ENCODE assay signal across 8 cellular contexts in genomic region chr3:12967751-12968209, GRCh38.
DNase-seq lines count a peak whose midpoint lies in the region; ATAC-seq and TF ChIP-seq lines count a peak whose summit lies in the region.

No MANE protein-coding gene starts in this region.

- no peak overlapping the region for H3K9ac ChIP-seq in muscle layer of colon (ENCODE audit: low read length)

- H3K27me3 ChIP-seq in muscle layer of colon (ENCODE audit: control insufficient read depth in 1 of 2, insufficient read depth in 2 of 2, low read length in 2 of 2), result no peaks in the 10 kb centered on the region

- H3K36me3 ChIP-seq in muscle layer of colon (ENCODE audit: insufficient read depth, low read length), result no peaks in the 10 kb centered on the region

- DNase-seq in OCI-M2 (lab: John Stamatoyannopoulos, UW; ENCODE audit: unreplicated experiment) (peak; percentile 26), activated T-cell treated with anti-CD3 and anti-CD28 coated beads for 48 hours (ENCODE audit: low read depth) (peak; percentile 86), epithelial cell of proximal tubule (ENCODE audit: low read depth) (no peak), DMS153 treated with DMSO at 0.1 percent for 48 hours (lab: John Stamatoyannopoulos, UW; ENCODE audit: unreplicated experiment) (no peak)
- DNase-seq in stimulated activated CD8-positive, alpha-beta memory T cell treated with anti-CD3 and anti-CD28 coated beads, Interleukin-4, amount 100 ng/mL, for 1 hour (ENCODE audit: low read depth in 2 of 2, low spot score in 1 of 2), result peak; percentile 66 to 81

- no peak overlapping the region for H3K27ac ChIP-seq in muscle layer of colon (ENCODE audit: low read depth, low read length)

- peak overlapping the region; percentile 52 for H3K4me3 ChIP-seq in epithelial cell of proximal tubule (ENCODE audit: low read depth, low read length)
- H3K4me3 ChIP-seq in muscle layer of colon (ENCODE audit: low read depth in 1 of 2, low read length in 2 of 2), result peak overlapping the region; percentile 12 to 65

- peaks cover 54% of the 10 kb centered on the region for H3K4me1 ChIP-seq in muscle layer of colon (ENCODE audit: insufficient read depth, low read length)

- TF ChIP-seq CTCF in epithelial cell of proximal tubule (conservative IDR thresholded peaks at IDR 0.05; ENCODE audit: low read depth, low read length), result no peak

- ATAC-seq in GM18867 (IDR thresholded peaks at IDR 0.05; ENCODE audit: unreplicated experiment) (peak; percentile 76), HG03095 (IDR thresholded peaks at IDR 0.05; ENCODE audit: unreplicated experiment) (peak; percentile 70)

- no peaks in the 10 kb centered on the region for H3K9me3 ChIP-seq in muscle layer of colon (ENCODE audit: low read length)

Comparison
In these comparisons a context has a peak if more than half of its experiments do, and no peak if none do; other contexts are left out.
1. DNase-seq: peak in OCI-M2 (single experiment), activated T-cell treated with anti-CD3 and anti-CD28 coated beads for 48 hours (single experiment) and stimulated activated CD8-positive, alpha-beta memory T cell treated with anti-CD3 and anti-CD28 coated beads, Interleukin-4, amount 100 ng/mL, for 1 hour (2 of 2); none in epithelial cell of proximal tubule (single experiment) and DMS153 treated with DMSO at 0.1 percent for 48 hours (single experiment).